In genomic region chr12:47088021-47088944, GRCh38 we compare ENCODE assay signal across 8 cellular contexts. TPM values are rescaled to one million over a fixed set of nuclear protein-coding genes. Genes with fewer than 3 reads are reported as not detected.
DNase-seq lines count a peak whose midpoint lies in the region; ATAC-seq, FAIRE-seq and TF ChIP-seq lines count a peak whose summit lies in the region.

No MANE protein-coding gene starts in this region.

- H3K4me1 ChIP-seq in prostate gland (replicated peaks) = no peaks in the 10 kb centered on the region
- peaks cover 0 to 1% of the 10 kb centered on the region in 2 donors for H3K4me1 ChIP-seq in gastrocnemius medialis

- TF ChIP-seq CTCF in prostate gland (IDR thresholded peaks at IDR 0.05) (no peak), gastrocnemius medialis (IDR thresholded peaks at IDR 0.05 in 4 of 5, conservative IDR thresholded peaks at IDR 0.05 in 1 of 5) (no peak)

- intact Hi-C loops in prostate gland (cut with DNase I) = no loop called here
- intact Hi-C loops in gastrocnemius medialis (cut with DNase I; ENCODE audit: low total_unique reads) = no loop called here

- H3K4me3 ChIP-seq in prostate gland (no peak overlapping the region), gastrocnemius medialis (no peak overlapping the region)

- FAIRE-seq in H54 (lab: Jason Lieb, UNC) = peak; percentile 95

- no peak for ATAC-seq in HG03280 (IDR thresholded peaks at IDR 0.05; ENCODE audit: unreplicated experiment)
- no peak for ATAC-seq in gastrocnemius medialis

- no peaks in the 10 kb centered on the region for H3K36me3 ChIP-seq in prostate gland
- H3K36me3 ChIP-seq in gastrocnemius medialis = no peaks in the 10 kb centered on the region

- no peak for TF ChIP-seq POLR2A in H54 (IDR thresholded peaks at IDR 0.05; ENCODE audit: low read depth, low read length)
- TF ChIP-seq POLR2A in prostate gland (IDR thresholded peaks at IDR 0.05) = no peak
- no peak for TF ChIP-seq POLR2A in gastrocnemius medialis (IDR thresholded peaks at IDR 0.05)

- H3K27me3 ChIP-seq in prostate gland (replicated peaks; ENCODE audit: insufficient read depth) (no peaks in the 10 kb centered on the region), gastrocnemius medialis (no peaks in the 10 kb centered on the region)

- H3K9me3 ChIP-seq in prostate gland (no peaks in the 10 kb centered on the region), gastrocnemius medialis (no peaks in the 10 kb centered on the region)

- in situ Hi-C loops in gastrocnemius medialis (cut with MboI; ENCODE audit: low sequenced_read_pairs in 4 of 4) = no loop called here

- H3K27ac ChIP-seq in epithelial cell of prostate = peak overlapping the region; percentile 94
- peak overlapping the region in 1 of 2 donors; percentile 14 for H3K27ac ChIP-seq in prostate gland
- no peak overlapping the region for H3K27ac ChIP-seq in gastrocnemius medialis

- WGBS in prostate gland = 21% methylated on average over 7 of the region's 7 CpGs

- DNase-seq in H54 (ENCODE audit: insufficient read length, low spot score) (no peak), NCI-H345 (lab: John Stamatoyannopoulos, UW) (peak; percentile 63), epithelial cell of prostate (ENCODE audit: low read depth, low spot score) (peak; percentile 91), prostate gland (ENCODE audit: low spot score) (peak; percentile 39), activated gamma-delta T cell treated with Interleukin-2 at 50 U/mL for 16 hours (no peak), gastrocnemius medialis (no peak)
- no peak for DNase-seq in activated T-cell treated with anti-CD3 and anti-CD28 coated beads, Interleukin-2, amount 50 U/mL, for 1 hour

RNA-seq across cellular contexts. Expression of gene AMIGO2, which starts 8.5 kb away (rescaled TPM):
- total RNA-seq in prostate gland (10 to 100 TPM in 1 of 2 donors, 1 to 10 TPM in 1; 6.3 to 44.9 TPM), gastrocnemius medialis (1 to 10 TPM in 1 of 4 donors, under 1 TPM in 3; 0.41 to 1.5 (median 0.51) TPM)

RNA-seq across cellular contexts. Expression of gene PCED1B, which starts 8.9 kb away (rescaled TPM):
- total RNA-seq in prostate gland (10 to 100 TPM in 1 of 2 donors, under 1 TPM in 1; 0.87 to 46.9 TPM), gastrocnemius medialis (under 1 TPM in 3 of 4 donors, not detected in 1; 0.36 to 0.55 (median 0.47) TPM)

Comparison
In these comparisons a context has a peak if more than half of its experiments do, and no peak if none do; other contexts are left out.
1. DNase-seq: peak in NCI-H345 (single experiment), epithelial cell of prostate (single experiment) and prostate gland (single experiment); none in H54 (single experiment), activated gamma-delta T cell treated with Interleukin-2 at 50 U/mL for 16 hours (single experiment), activated T-cell treated with anti-CD3 and anti-CD28 coated beads, Interleukin-2, amount 50 U/mL, for 1 hour (single experiment) and gastrocnemius medialis (0 of 2).